Comparison of ENCODE assay signal across 13 cellular contexts in genomic region chr15:36156855-36157521, GRCh38.
DNase-seq lines count a peak whose midpoint lies in the region; ATAC-seq and TF ChIP-seq lines count a peak whose summit lies in the region.
"Had no signal": no experiment of that assay in that cellular context is flagged by ENCODE, and none has a peak within 500 bp of the region (broad histone marks: within the 10 kb centered on the region; RNA-seq: fewer than 3 reads in every experiment).

No MANE protein-coding gene starts in this region.

- TF ChIP-seq CTCF in fibroblast of the aortic adventitia (IDR thresholded peaks at IDR 0.05; ENCODE audit: insufficient read depth, low read length) (no peak), esophagus muscularis mucosa (IDR thresholded peaks at IDR 0.05) (no peak)

- 82% methylated on average over 1 of the region's 1 CpG for WGBS in esophagus muscularis mucosa

- H3K27me3 ChIP-seq in esophagus muscularis mucosa, result no peaks in the 10 kb centered on the region
- H3K27me3 ChIP-seq: upper lobe of left lung had no signal

- no peaks in the 10 kb centered on the region for H3K9me3 ChIP-seq in esophagus muscularis mucosa
- H3K9me3 ChIP-seq: upper lobe of left lung had no signal

- DNase-seq in AG08396 (ENCODE audit: low spot score) (peak; percentile 7), M059J (ENCODE audit: low read depth) (peak; percentile 4), fibroblast of the aortic adventitia (ENCODE audit: low read depth) (peak; percentile 48), mucosa of gallbladder (ENCODE audit: low spot score) (peak; percentile 12), cerebellar nuclear complex (lab: John Stamatoyannopoulos, UW) (no peak), esophagus muscularis mucosa (ENCODE audit: extremely low spot score) (no peak), NCI-H1105 (lab: John Stamatoyannopoulos, UW) (no peak)
- DNase-seq: activated CD8-positive, alpha-beta memory T cell treated with anti-CD3 and anti-CD28 coated beads for 24 hours; activated naive CD4-positive, alpha-beta T cell; AML-193; dermis blood vessel endothelial cell; upper lobe of left lung had no signal

- no peak overlapping the region for H3K27ac ChIP-seq in esophagus muscularis mucosa (replicated peaks in 1 of 4)
- H3K27ac ChIP-seq: upper lobe of left lung had no signal

- H3K36me3 ChIP-seq in esophagus muscularis mucosa, result no peaks in the 10 kb centered on the region
- H3K36me3 ChIP-seq: upper lobe of left lung had no signal

- H3K4me1 ChIP-seq in esophagus muscularis mucosa, result no peaks in the 10 kb centered on the region

- TF ChIP-seq EP300 in esophagus muscularis mucosa (IDR thresholded peaks at IDR 0.05), result no peak

- no peak for TF ChIP-seq POLR2A in esophagus muscularis mucosa (IDR thresholded peaks at IDR 0.05; ENCODE audit: low read depth)

- no peak for ATAC-seq in esophagus mucosa

- H3K4me3 ChIP-seq in fibroblast of the aortic adventitia (ENCODE audit: low read depth, low read length) (no peak overlapping the region), esophagus muscularis mucosa (no peak overlapping the region)
- H3K4me3 ChIP-seq: upper lobe of left lung had no signal

- intact Hi-C loops in esophagus muscularis mucosa (cut with DNase I), result no loop called here

Comparison
In these comparisons a context has a peak if more than half of its experiments do, and no peak if none do; other contexts are left out.
1. DNase-seq: peak in AG08396 (single experiment), M059J (single experiment), fibroblast of the aortic adventitia (single experiment) and mucosa of gallbladder (single experiment); none in cerebellar nuclear complex (0 of 2), esophagus muscularis mucosa (single experiment) and NCI-H1105 (single experiment).